Comparison of ENCODE assay signal across 8 cellular contexts in genomic region chr3:126357299-126358037, GRCh38. TPM values are rescaled to one million over a fixed set of nuclear protein-coding genes. Genes with fewer than 3 reads are reported as not detected.
DNase-seq lines count a peak whose midpoint lies in the region; ATAC-seq and TF ChIP-seq lines count a peak whose summit lies in the region.

Gene KLF15, minus strand, starts transcription at chr3:126357408. Its CDS starts 4,486 bp downstream, at chr3:126352922.

- TF ChIP-seq POLR2A in breast epithelium (IDR thresholded peaks at IDR 0.05) = no peak

- H3K27me3 ChIP-seq in breast epithelium = peaks cover 0 to 9% of the 10 kb centered on the region in 2 donors

- TF ChIP-seq CTCF in WTC11 (IDR thresholded peaks at IDR 0.05) = no peak
- no peak for TF ChIP-seq CTCF in breast epithelium (IDR thresholded peaks at IDR 0.05)

- intact Hi-C loops in breast epithelium (cut with DNase I; ENCODE audit: low total_unique reads) = no loop called here

- CTCF ChIA-PET in WTC11 (lab: Charles Lee) = interaction anchor here (1.0 to 1.5 kb wide), 5 partner anchors 9 to 225 kb away, joined by 3 to 8 read pairs (median 5); no protein-coding TSS in a partner anchor

- H3K4me3 Mint-ChIP-seq in WTC11 = peak within 1 kb of the TSS; percentile 96

- peaks cover 26% of the 10 kb centered on the region for H3K27me3 Mint-ChIP-seq in WTC11 (ENCODE audit: low read depth)

- POLR2A ChIA-PET in WTC11 (lab: Charles Lee) = interaction anchor here (1.7 kb wide), 1 partner anchor 90 kb away, joined by 9 read pairs; no protein-coding TSS in a partner anchor

- H3K4me1 Mint-ChIP-seq in WTC11 = peaks cover 24% of the 10 kb centered on the region

- H3K27ac Mint-ChIP-seq in WTC11 = peak within 1 kb of the TSS; percentile 89

- no peaks in the 10 kb centered on the region for H3K9me3 ChIP-seq in breast epithelium

- peaks cover 0 to 4% of the 10 kb centered on the region in 2 donors for H3K4me1 ChIP-seq in breast epithelium

- DNase-seq in NCI-H2029 (lab: John Stamatoyannopoulos, UW) (peak; percentile 82), WTC11 (ENCODE audit: low spot score) (peak; percentile 84), breast epithelium (ENCODE audit: low spot score in 2 of 2) (peak; percentile 80 to 85), iPS-NIHi7 (ENCODE audit: extremely low spot score) (peak; percentile 95), GF-D8 (lab: John Stamatoyannopoulos, UW) (no peak)

- H3K27ac ChIP-seq in breast epithelium (peak within 1 kb of the TSS; percentile 90 to 97), skin epidermis (peak within 1 kb of the TSS in 10 of 21 experiments; percentile 1 to 87 (median 58))

- peaks cover 15% of the 10 kb centered on the region; the same call in 1 of the 2 replicates for H3K36me3 Mint-ChIP-seq in WTC11

- peak; percentile 93 for ATAC-seq in GM18498 (IDR thresholded peaks at IDR 0.05; ENCODE audit: unreplicated experiment)
- ATAC-seq in HG02852 (IDR thresholded peaks at IDR 0.05; ENCODE audit: unreplicated experiment) = peak; percentile 92
- peak; percentile 62 for ATAC-seq in WTC11

- H3K4me3 ChIP-seq in breast epithelium (peak within 1 kb of the TSS; percentile 73 to 89 (median 82)), skin epidermis (peak within 1 kb of the TSS; percentile 39 to 64 (median 44))

- peaks cover 13% of the 10 kb centered on the region for H3K9me3 Mint-ChIP-seq in WTC11

- H3K36me3 ChIP-seq in breast epithelium = no peaks in the 10 kb centered on the region

TF ChIP-seq in WTC11, 78 proteins besides CTCF, POLR2A, EP300 and RAD21:
- TF ChIP-seq TEAD4 (CRISPR knock-in tag; IDR thresholded peaks at IDR 0.05) = no peak
- peak; percentile 27; the same call in 1 of the 2 replicates for TF ChIP-seq NFYB (CRISPR knock-in tag; conservative IDR thresholded peaks at IDR 0.05; ENCODE audit: low read depth)
- TF ChIP-seq USF1 (CRISPR knock-in tag; IDR thresholded peaks at IDR 0.05) = peak; percentile 62
- TF ChIP-seq ZNF317 (CRISPR knock-in tag; IDR thresholded peaks at IDR 0.05; ENCODE audit: borderline replicate concordance, low read depth) = no peak
- peak; percentile 50; the same call in 1 of the 2 replicates for TF ChIP-seq E2F5 (CRISPR knock-in tag; IDR thresholded peaks at IDR 0.05)
- TF ChIP-seq NR1H2 (CRISPR knock-in tag; IDR thresholded peaks at IDR 0.05) = no peak
- 0 out of 2 replicates have a peak, but pooled peaks have one; percentile 42 for TF ChIP-seq CREM (CRISPR knock-in tag; IDR thresholded peaks at IDR 0.05)
- no peak for TF ChIP-seq NR3C1 (CRISPR knock-in tag; conservative IDR thresholded peaks at IDR 0.05; ENCODE audit: low read depth)
- TF ChIP-seq, protein P1, sequence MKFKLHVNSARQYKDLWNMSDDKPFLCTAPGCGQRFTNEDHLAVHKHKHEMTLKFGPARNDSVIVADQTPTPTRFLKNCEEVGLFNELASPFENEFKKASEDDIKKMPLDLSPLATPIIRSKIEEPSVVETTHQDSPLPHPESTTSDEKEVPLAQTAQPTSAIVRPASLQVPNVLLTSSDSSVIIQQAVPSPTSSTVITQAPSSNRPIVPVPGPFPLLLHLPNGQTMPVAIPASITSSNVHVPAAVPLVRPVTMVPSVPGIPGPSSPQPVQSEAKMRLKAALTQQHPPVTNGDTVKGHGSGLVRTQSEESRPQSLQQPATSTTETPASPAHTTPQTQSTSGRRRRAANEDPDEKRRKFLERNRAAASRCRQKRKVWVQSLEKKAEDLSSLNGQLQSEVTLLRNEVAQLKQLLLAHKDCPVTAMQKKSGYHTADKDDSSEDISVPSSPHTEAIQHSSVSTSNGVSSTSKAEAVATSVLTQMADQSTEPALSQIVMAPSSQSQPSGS (CRISPR knock-in tag; IDR thresholded peaks at IDR 0.05; ENCODE audit: borderline replicate concordance, low read depth) = no peak
- TF ChIP-seq, protein P2, sequence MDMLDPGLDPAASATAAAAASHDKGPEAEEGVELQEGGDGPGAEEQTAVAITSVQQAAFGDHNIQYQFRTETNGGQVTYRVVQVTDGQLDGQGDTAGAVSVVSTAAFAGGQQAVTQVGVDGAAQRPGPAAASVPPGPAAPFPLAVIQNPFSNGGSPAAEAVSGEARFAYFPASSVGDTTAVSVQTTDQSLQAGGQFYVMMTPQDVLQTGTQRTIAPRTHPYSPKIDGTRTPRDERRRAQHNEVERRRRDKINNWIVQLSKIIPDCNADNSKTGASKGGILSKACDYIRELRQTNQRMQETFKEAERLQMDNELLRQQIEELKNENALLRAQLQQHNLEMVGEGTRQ (CRISPR knock-in tag; IDR thresholded peaks at IDR 0.05) = peak; percentile 93
- TF ChIP-seq, protein P3, sequence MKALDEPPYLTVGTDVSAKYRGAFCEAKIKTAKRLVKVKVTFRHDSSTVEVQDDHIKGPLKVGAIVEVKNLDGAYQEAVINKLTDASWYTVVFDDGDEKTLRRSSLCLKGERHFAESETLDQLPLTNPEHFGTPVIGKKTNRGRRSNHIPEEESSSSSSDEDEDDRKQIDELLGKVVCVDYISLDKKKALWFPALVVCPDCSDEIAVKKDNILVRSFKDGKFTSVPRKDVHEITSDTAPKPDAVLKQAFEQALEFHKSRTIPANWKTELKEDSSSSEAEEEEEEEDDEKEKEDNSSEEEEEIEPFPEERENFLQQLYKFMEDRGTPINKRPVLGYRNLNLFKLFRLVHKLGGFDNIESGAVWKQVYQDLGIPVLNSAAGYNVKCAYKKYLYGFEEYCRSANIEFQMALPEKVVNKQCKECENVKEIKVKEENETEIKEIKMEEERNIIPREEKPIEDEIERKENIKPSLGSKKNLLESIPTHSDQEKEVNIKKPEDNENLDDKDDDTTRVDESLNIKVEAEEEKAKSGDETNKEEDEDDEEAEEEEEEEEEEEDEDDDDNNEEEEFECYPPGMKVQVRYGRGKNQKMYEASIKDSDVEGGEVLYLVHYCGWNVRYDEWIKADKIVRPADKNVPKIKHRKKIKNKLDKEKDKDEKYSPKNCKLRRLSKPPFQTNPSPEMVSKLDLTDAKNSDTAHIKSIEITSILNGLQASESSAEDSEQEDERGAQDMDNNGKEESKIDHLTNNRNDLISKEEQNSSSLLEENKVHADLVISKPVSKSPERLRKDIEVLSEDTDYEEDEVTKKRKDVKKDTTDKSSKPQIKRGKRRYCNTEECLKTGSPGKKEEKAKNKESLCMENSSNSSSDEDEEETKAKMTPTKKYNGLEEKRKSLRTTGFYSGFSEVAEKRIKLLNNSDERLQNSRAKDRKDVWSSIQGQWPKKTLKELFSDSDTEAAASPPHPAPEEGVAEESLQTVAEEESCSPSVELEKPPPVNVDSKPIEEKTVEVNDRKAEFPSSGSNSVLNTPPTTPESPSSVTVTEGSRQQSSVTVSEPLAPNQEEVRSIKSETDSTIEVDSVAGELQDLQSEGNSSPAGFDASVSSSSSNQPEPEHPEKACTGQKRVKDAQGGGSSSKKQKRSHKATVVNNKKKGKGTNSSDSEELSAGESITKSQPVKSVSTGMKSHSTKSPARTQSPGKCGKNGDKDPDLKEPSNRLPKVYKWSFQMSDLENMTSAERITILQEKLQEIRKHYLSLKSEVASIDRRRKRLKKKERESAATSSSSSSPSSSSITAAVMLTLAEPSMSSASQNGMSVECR (CRISPR knock-in tag; IDR thresholded peaks at IDR 0.05; ENCODE audit: borderline replicate concordance) = peak; percentile 44; the same call in 1 of the 2 replicates
- peak; percentile 45; the same call in 1 of the 2 replicates for TF ChIP-seq TP53 (CRISPR knock-in tag; IDR thresholded peaks at IDR 0.05)
- TF ChIP-seq GABPB1 (CRISPR knock-in tag; IDR thresholded peaks at IDR 0.05) = no peak
- no peak for TF ChIP-seq ZNF232 (CRISPR knock-in tag; IDR thresholded peaks at IDR 0.05)
- TF ChIP-seq SMAD4 (CRISPR knock-in tag; IDR thresholded peaks at IDR 0.05) = no peak
- no peak for TF ChIP-seq TCF7 (CRISPR knock-in tag; IDR thresholded peaks at IDR 0.05; ENCODE audit: low read depth)
- 0 out of 2 replicates have a peak, but pooled peaks have one; percentile 56 for TF ChIP-seq SP1 (CRISPR knock-in tag; conservative IDR thresholded peaks at IDR 0.05)
- no peak for TF ChIP-seq MAX (CRISPR knock-in tag; IDR thresholded peaks at IDR 0.05)

RNA-seq across cellular contexts. Expression of gene KLF15, which starts in this region (rescaled TPM):
- total RNA-seq in WTC11 (2021) (12.1 to 14.7 TPM (median 13.0 TPM) in 3 replicates), breast epithelium (100 to 1,000 TPM in 1 of 3 donors, 10 to 100 TPM in 2; 36.3 to 129 (median 44.2) TPM)
